8 cellular contexts compared by ENCODE assay signal in genomic region chr2:74440005-74440377, GRCh38. TPM values are rescaled to one million over a fixed set of nuclear protein-coding genes. Genes with fewer than 3 reads are reported as not detected.
DNase-seq lines count a peak whose midpoint lies in the region; ATAC-seq lines count a peak whose summit lies in the region.

No MANE protein-coding gene starts in this region.

- no peaks in the 10 kb centered on the region for H3K36me3 Mint-ChIP-seq in natural killer cell treated with Interleukin-12 subunit alpha and Interleukin-12 subunit beta and Interleukin-15 and Interleukin-18, amount 100 ng/mL, for 72 hours

- peak; percentile 44 for DNase-seq in Daoy (ENCODE audit: low read depth)
- peak; percentile 76 for DNase-seq in RPMI7951 (ENCODE audit: low read depth)
- peak; percentile 47 for DNase-seq in fibroblast of peridontal ligament (ENCODE audit: extremely low read depth)
- DNase-seq in natural killer cell treated with Interleukin-12 subunit alpha and Interleukin-12 subunit beta and Interleukin-15 and Interleukin-18, amount 100 ng/mL, for 72 hours (ENCODE audit: low spot score), result no peak

- peak overlapping the region in 1 of 2 donors; percentile 62 for H3K27ac Mint-ChIP-seq in natural killer cell treated with Interleukin-12 subunit alpha and Interleukin-12 subunit beta and Interleukin-15 and Interleukin-18, amount 100 ng/mL, for 72 hours

- no peak for ATAC-seq in natural killer cell treated with Interleukin-12 subunit alpha and Interleukin-12 subunit beta and Interleukin-15 and Interleukin-18, amount 100 ng/mL, for 72 hours
- ATAC-seq in GM19351 (IDR thresholded peaks at IDR 0.05; ENCODE audit: unreplicated experiment) (no peak), HG02759 (IDR thresholded peaks at IDR 0.05; ENCODE audit: unreplicated experiment) (no peak), GM19463 (IDR thresholded peaks at IDR 0.05; ENCODE audit: unreplicated experiment) (no peak), GM18520 (IDR thresholded peaks at IDR 0.05; ENCODE audit: unreplicated experiment) (no peak)

- H3K9me3 Mint-ChIP-seq in natural killer cell treated with Interleukin-12 subunit alpha and Interleukin-12 subunit beta and Interleukin-15 and Interleukin-18, amount 100 ng/mL, for 72 hours, result no peaks in the 10 kb centered on the region

- no peaks in the 10 kb centered on the region for H3K27me3 Mint-ChIP-seq in natural killer cell treated with Interleukin-12 subunit alpha and Interleukin-12 subunit beta and Interleukin-15 and Interleukin-18, amount 100 ng/mL, for 72 hours

- H3K4me3 Mint-ChIP-seq in natural killer cell treated with Interleukin-12 subunit alpha and Interleukin-12 subunit beta and Interleukin-15 and Interleukin-18, amount 100 ng/mL, for 72 hours, result peak overlapping the region; percentile 71

- H3K4me1 Mint-ChIP-seq in natural killer cell treated with Interleukin-12 subunit alpha and Interleukin-12 subunit beta and Interleukin-15 and Interleukin-18, amount 100 ng/mL, for 72 hours (ENCODE audit: low read depth in 2 of 2), result peaks cover 23 to 34% of the 10 kb centered on the region in 2 donors

RNA-seq across cellular contexts. Expression of gene RTKN, which starts 1.7 kb away (rescaled TPM):
- total RNA-seq in Daoy (2014; rRNA removed; shearing (Covaris generic)), result 5.4 and 6.9 TPM in 2 replicates
- 15.1 and 17.7 TPM in 2 replicates for total RNA-seq in RPMI7951 (2014; rRNA removed; shearing (Covaris generic))
- total RNA-seq in natural killer cell treated with Interleukin-12 subunit alpha and Interleukin-12 subunit beta and Interleukin-15 and Interleukin-18, amount 100 ng/mL, for 72 hours, result 10 to 100 TPM in 1 of 2 donors, 1 to 10 TPM in 1; 4.6 to 11.6 TPM

RNA-seq across cellular contexts. Expression of gene INO80B, which starts 14.9 kb away (rescaled TPM):
- total RNA-seq in Daoy (2014; rRNA removed; shearing (Covaris generic)), result 13.8 and 17.8 TPM in 2 replicates
- 15.5 and 27.3 TPM in 2 replicates for total RNA-seq in RPMI7951 (2014; rRNA removed; shearing (Covaris generic))
- total RNA-seq in natural killer cell treated with Interleukin-12 subunit alpha and Interleukin-12 subunit beta and Interleukin-15 and Interleukin-18, amount 100 ng/mL, for 72 hours, result 10 to 100 TPM; 42.3 to 45.6 TPM

RNA-seq across cellular contexts. Expression of gene WBP1, which starts 18.2 kb away (rescaled TPM):
- total RNA-seq in Daoy (2014; rRNA removed; shearing (Covaris generic)), result 30.9 and 37.0 TPM in 2 replicates
- total RNA-seq in RPMI7951 (2014; rRNA removed; shearing (Covaris generic)), result 66.5 and 70.5 TPM in 2 replicates
- total RNA-seq in natural killer cell treated with Interleukin-12 subunit alpha and Interleukin-12 subunit beta and Interleukin-15 and Interleukin-18, amount 100 ng/mL, for 72 hours, result 10 to 100 TPM; 28.6 to 48.0 TPM

RNA-seq across cellular contexts. Expression of gene WDR54, which starts 18.5 kb away (rescaled TPM):
- 62.2 and 68.1 TPM in 2 replicates for total RNA-seq in Daoy (2014; rRNA removed; shearing (Covaris generic))
- 119 and 120 TPM in 2 replicates for total RNA-seq in RPMI7951 (2014; rRNA removed; shearing (Covaris generic))
- 10 to 100 TPM; 41.8 to 44.9 TPM for total RNA-seq in natural killer cell treated with Interleukin-12 subunit alpha and Interleukin-12 subunit beta and Interleukin-15 and Interleukin-18, amount 100 ng/mL, for 72 hours

RNA-seq across cellular contexts. Expression of gene C2orf81, which starts 18.6 kb away (rescaled TPM):
- 1.4 TPM in 2 replicates for total RNA-seq in Daoy (2014; rRNA removed; shearing (Covaris generic))
- 1.2 and 1.3 TPM in 2 replicates for total RNA-seq in RPMI7951 (2014; rRNA removed; shearing (Covaris generic))
- total RNA-seq in natural killer cell treated with Interleukin-12 subunit alpha and Interleukin-12 subunit beta and Interleukin-15 and Interleukin-18, amount 100 ng/mL, for 72 hours, result 1 to 10 TPM; 1.7 to 2.2 TPM
